Comparison of ENCODE assay signal across 8 cellular contexts in the genomic region with DNA sequence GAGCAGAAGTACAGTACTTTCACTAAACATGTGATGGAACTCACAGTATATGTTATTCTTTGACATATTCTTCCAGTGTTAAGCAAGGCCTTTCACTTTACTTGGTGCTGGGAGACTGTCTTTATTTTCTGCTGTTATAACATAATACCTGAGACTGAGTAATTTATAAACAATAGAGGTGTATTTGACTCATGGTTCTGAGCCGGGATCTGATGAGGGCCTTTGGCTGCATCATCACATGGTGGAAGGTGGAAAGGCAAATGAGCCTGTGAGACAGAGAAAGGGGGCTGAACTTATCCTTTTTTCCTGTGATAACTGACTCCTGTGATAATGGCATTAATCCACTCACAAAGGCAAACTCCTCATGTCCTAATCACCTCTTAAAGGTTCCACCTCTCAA. TPM values are rescaled to one million over a fixed set of nuclear protein-coding genes. Genes with fewer than 3 reads are reported as not detected.
A peak's percentile ranks its signal among the peaks of the same experiment; 100 is the strongest.
DNase-seq lines count a peak whose midpoint lies in the region; ATAC-seq and TF ChIP-seq lines count a peak whose summit lies in the region.

No MANE protein-coding gene starts in this region.

- no peaks in the 10 kb centered on the region for H3K9me3 ChIP-seq in ES-I3 (ENCODE audit: control insufficient read depth, insufficient read depth, low read length)
- H3K9me3 ChIP-seq in Panc1 (ENCODE audit: control insufficient read depth, insufficient read depth, low read depth, low read length), result no peaks in the 10 kb centered on the region
- no peaks in the 10 kb centered on the region for H3K9me3 ChIP-seq in parathyroid adenoma (ENCODE audit: control insufficient read depth, low read length)

- no peak for TF ChIP-seq CTCF in Panc1 (IDR thresholded peaks at IDR 0.05)
- no peak for TF ChIP-seq CTCF in parathyroid adenoma (IDR thresholded peaks at IDR 0.05)

- H3K36me3 ChIP-seq in ES-I3 (ENCODE audit: insufficient read depth, low read length) (peaks cover 2% of the 10 kb centered on the region; the same call in 1 of the 2 replicates), Panc1 (ENCODE audit: control insufficient read depth, insufficient read depth, low read length) (peaks cover 7% of the 10 kb centered on the region), parathyroid adenoma (ENCODE audit: control insufficient read depth, insufficient read depth, low read length) (no peaks in the 10 kb centered on the region)

- peak overlapping the region; percentile 94 to 95 for H3K4me3 ChIP-seq in Panc1 (ENCODE audit: low read depth in 2 of 2, low read length in 2 of 2)
- H3K4me3 ChIP-seq in parathyroid adenoma (ENCODE audit: low read depth, low read length), result no peak overlapping the region

- TSS peak; percentile 68 for BruUV-seq in Panc1 (replicated peaks; lab: Mats Ljungman, UMichigan)

- H3K4me1 ChIP-seq in ES-I3 (ENCODE audit: insufficient read depth, low read length) (no peaks in the 10 kb centered on the region), Panc1 (ENCODE audit: control insufficient read depth, insufficient read depth, low read length) (peaks cover 11% of the 10 kb centered on the region; the same call in 1 of the 2 replicates), parathyroid adenoma (no peaks in the 10 kb centered on the region)

- peak overlapping the region; percentile 98; the same call in 1 of the 2 replicates for H3K27ac ChIP-seq in Panc1 (ENCODE audit: low read length)
- H3K27ac ChIP-seq in epithelial cell of prostate, result peak overlapping the region; percentile 82
- H3K27ac ChIP-seq in parathyroid adenoma, result no peak overlapping the region

- H3K27me3 ChIP-seq in Panc1 (ENCODE audit: control insufficient read depth, insufficient read depth, low read length), result no peaks in the 10 kb centered on the region
- no peaks in the 10 kb centered on the region for H3K27me3 ChIP-seq in parathyroid adenoma (ENCODE audit: control insufficient read depth, insufficient read depth, low read length)

- in situ Hi-C loops in Panc1 (cut with HindIII; ENCODE audit: low pct_unique_long_range_greater_than_20kb, low sequenced_read_pairs), result no loop called here

- peak overlapping the region; percentile 85; the same call in 1 of the 2 replicates for H3K9ac ChIP-seq in ES-I3 (ENCODE audit: low read depth, low read length)
- no peak overlapping the region for H3K9ac ChIP-seq in parathyroid adenoma

- CTCF ChIA-PET in Panc1 (lab: Charles Lee) (no interaction called here), HEK293T (lab: Yijun Ruan, JAX) (no interaction called here)

- intact Hi-C loops in Panc1 (cut with micrococcal nuclease; ENCODE audit: unreplicated experiment), result no loop called here

- ATAC-seq in Panc1 (no peak), HG02938 (IDR thresholded peaks at IDR 0.05; ENCODE audit: unreplicated experiment) (no peak)

- no peak overlapping the region for H2AFZ ChIP-seq in parathyroid adenoma

- peak overlapping the region; percentile 99 for H3K4me2 ChIP-seq in parathyroid adenoma (ENCODE audit: low read length)

- DNase-seq in Panc1 (ENCODE audit: low read depth, low spot score) (no peak), epithelial cell of prostate (ENCODE audit: low read depth, low spot score) (no peak), germinal center (ENCODE audit: low spot score) (no peak), C1 segment of cervical spinal cord (lab: John Stamatoyannopoulos, UW) (no peak), HEK293T (ENCODE audit: extremely low spot score) (no peak)

- peaks cover 29% of the 10 kb centered on the region for H3K79me2 ChIP-seq in parathyroid adenoma

- POLR2A ChIA-PET in Panc1 (lab: Charles Lee), result interaction anchor here (0.6 to 0.7 kb wide), 2 partner anchors 45 to 217 kb away, joined by 3 read pairs; no protein-coding TSS in a partner anchor
- POLR2A ChIA-PET in HEK293T (lab: Yijun Ruan, JAX), result no interaction called here

TF ChIP-seq in HEK293T, 16 proteins besides CTCF, POLR2A, EP300 and RAD21:
- no peak for TF ChIP-seq ELF4 (IDR thresholded peaks at IDR 0.05)
- no peak for TF ChIP-seq PKNOX1 (IDR thresholded peaks at IDR 0.05)
- no peak for TF ChIP-seq FOXA1 (IDR thresholded peaks at IDR 0.05)
- TF ChIP-seq L3MBTL2 (conservative IDR thresholded peaks at IDR 0.05), result no peak
- TF ChIP-seq ARNT (IDR thresholded peaks at IDR 0.05), result no peak
- TF ChIP-seq ZNF384 (IDR thresholded peaks at IDR 0.05), result no peak
- TF ChIP-seq SUZ12 (IDR thresholded peaks at IDR 0.05), result no peak
- TF ChIP-seq FOXK2 (IDR thresholded peaks at IDR 0.05), result no peak
- TF ChIP-seq NFRKB (IDR thresholded peaks at IDR 0.05), result no peak
- TF ChIP-seq FOXM1 (IDR thresholded peaks at IDR 0.05; ENCODE audit: borderline replicate concordance), result no peak
- no peak for TF ChIP-seq CTBP1 (IDR thresholded peaks at IDR 0.05; ENCODE audit: borderline replicate concordance)

RNA-seq across cellular contexts. Expression of gene SUPV3L1, which starts 1.4 kb away (rescaled TPM):
- total RNA-seq in Panc1 (2021; ENCODE audit: unreplicated experiment), result 65.0 TPM
- 32.1 TPM for polyA plus RNA-seq in Panc1 (2012; ENCODE audit: insufficient read length)

RNA-seq across cellular contexts. Expression of gene HKDC1, which starts 38.7 kb away (rescaled TPM):
- 1.1 TPM for total RNA-seq in Panc1 (2021; ENCODE audit: unreplicated experiment)
- 0.46 TPM for polyA plus RNA-seq in Panc1 (2012; ENCODE audit: insufficient read length)

RNA-seq across cellular contexts. Expression of gene VPS26A, which starts 57.5 kb away (rescaled TPM):
- total RNA-seq in Panc1 (2021; ENCODE audit: unreplicated experiment), result 88.9 TPM
- polyA plus RNA-seq in Panc1 (2012; ENCODE audit: insufficient read length), result 57.3 TPM
